Comparison of ENCODE assay signal across 12 cellular contexts in the genomic region with DNA sequence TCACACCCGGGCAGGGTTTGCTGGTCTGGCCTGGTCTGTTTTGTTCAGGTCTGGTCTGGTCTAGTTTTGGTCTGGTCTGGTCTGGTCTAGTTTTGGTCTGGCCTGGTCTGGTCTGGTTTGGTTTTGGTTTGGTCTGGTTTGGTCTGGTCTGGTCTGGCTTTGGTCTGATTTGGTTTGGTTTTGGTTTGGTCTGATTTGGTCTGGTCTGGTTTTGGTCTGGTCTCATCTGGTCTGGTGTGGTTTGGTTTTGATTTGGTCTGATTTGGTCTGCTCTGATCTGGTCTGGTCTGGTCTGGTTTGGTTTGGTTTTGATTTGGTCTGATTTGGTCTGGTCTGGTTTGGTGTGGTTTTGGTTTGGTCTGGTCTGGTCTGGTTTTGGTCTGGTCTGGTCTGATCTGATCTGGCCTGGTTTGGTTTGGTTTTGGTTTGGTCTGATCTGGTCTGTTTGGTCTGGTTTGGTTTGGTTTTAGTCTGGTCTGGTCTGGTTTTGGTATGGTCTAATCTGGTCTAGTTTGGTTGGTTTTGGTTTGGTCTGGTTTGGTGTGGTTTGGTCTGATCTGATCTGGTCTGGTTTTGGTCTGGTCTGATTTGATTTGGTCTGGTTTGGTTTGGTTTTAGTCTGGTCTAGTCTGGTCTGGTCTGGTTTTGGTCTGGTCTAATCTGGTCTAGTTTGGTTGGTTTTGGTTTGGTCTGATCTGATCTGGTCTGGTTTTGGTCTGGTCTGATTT. TPM values are rescaled to one million over a fixed set of nuclear protein-coding genes. Genes with fewer than 3 reads are reported as not detected.
A peak's percentile ranks its signal among the peaks of the same experiment; 100 is the strongest.
DNase-seq lines count a peak whose midpoint lies in the region; FAIRE-seq and TF ChIP-seq lines count a peak whose summit lies in the region.
"Had no signal": no experiment of that assay in that cellular context is flagged by ENCODE, and none has a peak within 500 bp of the region (broad histone marks: within the 10 kb centered on the region; RNA-seq: fewer than 3 reads in every experiment).

No MANE protein-coding gene starts in this region.

- no peak overlapping the region for H3K27ac ChIP-seq in neural progenitor cell
- no peak overlapping the region for H3K27ac ChIP-seq in SK-N-SH (ENCODE audit: low read depth in 2 of 2, low read length in 1 of 2)

- no peaks in the 10 kb centered on the region for H3K9me3 ChIP-seq in Caco-2
- H3K9me3 ChIP-seq in neural progenitor cell (ENCODE audit: low read depth), result no peaks in the 10 kb centered on the region
- H3K9me3 ChIP-seq in SK-N-SH, result no peaks in the 10 kb centered on the region

- H3F3A ChIP-seq in neural progenitor cell (ENCODE audit: low read depth) (peaks cover 6% of the 10 kb centered on the region), SK-N-SH (replicated peaks; ENCODE audit: insufficient read depth) (no peaks in the 10 kb centered on the region)

- no peak overlapping the region for H3K4me3 Mint-ChIP-seq in Caco-2 (ENCODE audit: unreplicated experiment)
- H3K4me3 Mint-ChIP-seq in IgD-negative memory B cell, result peak overlapping the region in 2 of 4 donors; percentile 15 to 91
- H3K4me3 Mint-ChIP-seq in neural progenitor cell, result no peak overlapping the region

- H4K20me1 ChIP-seq in neural progenitor cell (ENCODE audit: low read depth) (peaks cover 7% of the 10 kb centered on the region), SK-N-SH (ENCODE audit: insufficient read depth) (peaks cover 5% of the 10 kb centered on the region; the same call in 1 of the 2 replicates)

- DNase-seq in Caco-2 (no peak), bronchial epithelial cell (ENCODE audit: low read depth) (no peak), neural progenitor cell (ENCODE audit: low spot score) (no peak), SK-N-SH (no peak), SKM-1 treated with dmso at 0.1 percent for 144 hours (lab: John Stamatoyannopoulos, UW; ENCODE audit: unreplicated experiment) (no peak)
- no peak for DNase-seq in stimulated activated CD4-positive, alpha-beta T cell treated with anti-CD3 and anti-CD28 coated beads, Interleukin-1b, Interleukin-23, amount 100 ng/mL, for 48 hours
- DNase-seq: cortex of kidney, DMS153, left colon, MM.1S, NCI-H2171 treated with DMSO at 0.1 percent for 48 hours had no signal

- H3K36me3 ChIP-seq in Caco-2 (ENCODE audit: control insufficient read depth, insufficient read depth, low read length) (peaks cover 2% of the 10 kb centered on the region), bronchial epithelial cell (ENCODE audit: control insufficient read depth, insufficient read depth, low read length) (peaks cover 49% of the 10 kb centered on the region), neural progenitor cell (no peaks in the 10 kb centered on the region), SK-N-SH (replicated peaks in 1 of 2; ENCODE audit: control insufficient read depth in 1 of 2, insufficient read depth in 2 of 2, low read length in 1 of 2) (peaks cover 12 to 62% of the 10 kb centered on the region in 2 experiments)

- H3K27ac Mint-ChIP-seq in Caco-2 (ENCODE audit: unreplicated experiment) (peak overlapping the region; percentile 78), IgD-negative memory B cell (peak overlapping the region; percentile 6 to 97 (median 87)), neural progenitor cell (peak overlapping the region; percentile 89)

- H3K4me1 Mint-ChIP-seq in Caco-2 (ENCODE audit: low read depth, unreplicated experiment), result no peaks in the 10 kb centered on the region
- H3K4me1 Mint-ChIP-seq in IgD-negative memory B cell, result peaks cover 0 to 19% (median 14%) of the 10 kb centered on the region in 3 donors
- no peaks in the 10 kb centered on the region for H3K4me1 Mint-ChIP-seq in neural progenitor cell

- FAIRE-seq in bronchial epithelial cell (lab: Jason Lieb, UNC), result peak; percentile 98

- H3K36me3 Mint-ChIP-seq in Caco-2 (ENCODE audit: insufficient read depth, unreplicated experiment) (peaks cover 43% of the 10 kb centered on the region), IgD-negative memory B cell (peaks cover 12% of the 10 kb centered on the region), neural progenitor cell (peaks cover 17% of the 10 kb centered on the region)

- no peak for TF ChIP-seq EP300 in SK-N-SH (IDR thresholded peaks at IDR 0.05; ENCODE audit: borderline replicate concordance in 1 of 2, low read depth in 1 of 2, low read length in 1 of 2)

- H3K4me3 ChIP-seq in Caco-2 (ENCODE audit: low read depth, low read length), result no peak overlapping the region
- H3K4me3 ChIP-seq in bronchial epithelial cell (ENCODE audit: low read depth, low read length), result no peak overlapping the region
- no peak overlapping the region for H3K4me3 ChIP-seq in neural progenitor cell
- H3K4me3 ChIP-seq in SK-N-SH (ENCODE audit: low read depth in 2 of 2, low read length in 1 of 2), result no peak overlapping the region

- WGBS in SK-N-SH (ENCODE audit: low lambda C conversion rate), result 60% methylated on average over 1 of the region's 1 CpG

- POLR2A ChIA-PET in Caco-2 (lab: Charles Lee), result no interaction called here
- POLR2A ChIA-PET in SK-N-SH (lab: Yijun Ruan, JAX), result no interaction called here

- H3K27me3 ChIP-seq in Caco-2 (replicated peaks; ENCODE audit: control insufficient read depth, insufficient read depth, low read length) (no peaks in the 10 kb centered on the region), bronchial epithelial cell (ENCODE audit: control insufficient read depth, insufficient read depth, low read length) (no peaks in the 10 kb centered on the region), neural progenitor cell (no peaks in the 10 kb centered on the region), SK-N-SH (ENCODE audit: insufficient read depth) (no peaks in the 10 kb centered on the region)

- H3K4me2 ChIP-seq in neural progenitor cell (no peak overlapping the region), SK-N-SH (no peak overlapping the region)

- peaks cover 9% of the 10 kb centered on the region for H3K79me2 ChIP-seq in neural progenitor cell (ENCODE audit: low read depth)
- 0 out of 2 replicates have a peak, but pooled peaks cover 3% of the 10 kb centered on the region for H3K79me2 ChIP-seq in SK-N-SH (ENCODE audit: insufficient read depth)

- H3K9me2 ChIP-seq in SK-N-SH, result no peaks in the 10 kb centered on the region

- no peaks in the 10 kb centered on the region for H3K4me1 ChIP-seq in Caco-2
- H3K4me1 ChIP-seq in neural progenitor cell, result no peaks in the 10 kb centered on the region
- H3K4me1 ChIP-seq in SK-N-SH (ENCODE audit: control insufficient read depth in 1 of 2, insufficient read depth in 2 of 2, low read depth in 1 of 2, low read length in 1 of 2), result no peaks in the 10 kb centered on the region

- CTCF ChIA-PET in Caco-2 (lab: Charles Lee), result no interaction called here
- CTCF ChIA-PET in SK-N-SH (lab: Yijun Ruan, JAX), result interaction anchor here (0.5 kb wide), 1 partner anchor 485 kb away, joined by 3 read pairs; no protein-coding TSS in a partner anchor

- intact Hi-C loops in Caco-2 (cut with micrococcal nuclease; ENCODE audit: unreplicated experiment), result no loop called here

- H3K9ac ChIP-seq in neural progenitor cell (no peak overlapping the region), SK-N-SH (no peak overlapping the region)

- no TSS peak for BruUV-seq in Caco-2 (replicated peaks; lab: Mats Ljungman, UMichigan)

- TF ChIP-seq RAD21 in SK-N-SH (IDR thresholded peaks at IDR 0.05; ENCODE audit: low read length), result no peak

- no peak for TF ChIP-seq CTCF in Caco-2 (IDR thresholded peaks at IDR 0.05; ENCODE audit: insufficient read depth in 1 of 2, low read depth in 1 of 2, low read length in 1 of 2, severe bottlenecking in 1 of 2, unreplicated experiment in 1 of 2)
- TF ChIP-seq CTCF in bronchial epithelial cell (IDR thresholded peaks at IDR 0.05; ENCODE audit: insufficient read depth, low read length, severe bottlenecking), result no peak
- TF ChIP-seq CTCF in neural progenitor cell (IDR thresholded peaks at IDR 0.05), result no peak
- TF ChIP-seq CTCF in SK-N-SH (IDR thresholded peaks at IDR 0.05), result no peak

- H2AFZ ChIP-seq in neural progenitor cell (replicated peaks), result no peak overlapping the region
- no peak overlapping the region for H2AFZ ChIP-seq in SK-N-SH (ENCODE audit: low read depth)

- H3K9me3 Mint-ChIP-seq in Caco-2 (ENCODE audit: unreplicated experiment) (peaks cover 15% of the 10 kb centered on the region), IgD-negative memory B cell (peaks cover 0 to 6% (median 0%) of the 10 kb centered on the region in 3 donors), neural progenitor cell (no peaks in the 10 kb centered on the region)

- H3K27me3 Mint-ChIP-seq in Caco-2 (ENCODE audit: insufficient read depth, unreplicated experiment) (no peaks in the 10 kb centered on the region), IgD-negative memory B cell (no peaks in the 10 kb centered on the region), neural progenitor cell (ENCODE audit: insufficient read depth, low read depth) (peaks cover 2% of the 10 kb centered on the region)

TF ChIP-seq in SK-N-SH, 30 proteins besides CTCF, POLR2A, EP300 and RAD21 (continues in another document):
- TF ChIP-seq RFX5 (IDR thresholded peaks at IDR 0.05; ENCODE audit: low read length), result no peak
- no peak for TF ChIP-seq MXI1 (IDR thresholded peaks at IDR 0.05; ENCODE audit: low read depth, low read length)
- TF ChIP-seq EZH2phosphoT487 (IDR thresholded peaks at IDR 0.05; ENCODE audit: borderline replicate concordance, low read depth), result no peak
- no peak for TF ChIP-seq RXRA (IDR thresholded peaks at IDR 0.05; ENCODE audit: borderline replicate concordance, low read depth)

RNA-seq across cellular contexts. Expression of a gene that starts 14.4 kb away (rescaled TPM):
- total RNA-seq in Caco-2 (2022) (not detected in 2 replicates), bronchial epithelial cell (under 0.01 TPM in 1 of 2 replicates, not detected in the other), neural progenitor cell (ENCODE audit: low replicate concordance) (0.03 TPM in 1 of 2 replicates, not detected in the other)
- polyA plus RNA-seq in IgD-negative memory B cell (0.36 TPM), SK-N-SH (2012; rRNA removed) (not detected in 2 replicates)
- polyA plus RNA-seq in SK-N-SH (2012; cell fraction: cytosol; rRNA removed), result under 0.01 and 0.01 TPM in 2 replicates
- not detected in 2 replicates for polyA plus RNA-seq in SK-N-SH (2012; cell fraction: nucleus; rRNA removed)

RNA-seq across cellular contexts. Expression of a gene that starts 45.2 kb away (rescaled TPM):
- total RNA-seq in Caco-2 (2022), result 56.3 and 56.9 TPM in 2 replicates
- 11.8 TPM for polyA plus RNA-seq in IgD-negative memory B cell
- total RNA-seq in bronchial epithelial cell, result 18.4 and 28.8 TPM in 2 replicates
- total RNA-seq in neural progenitor cell (ENCODE audit: low replicate concordance), result 21.2 and 36.4 TPM in 2 replicates
- 29.7 and 31.2 TPM in 2 replicates for polyA plus RNA-seq in SK-N-SH (2012; rRNA removed)
- polyA plus RNA-seq in SK-N-SH (2012; cell fraction: cytosol; rRNA removed), result 11.8 and 17.1 TPM in 2 replicates
- 156 and 269 TPM in 2 replicates for polyA plus RNA-seq in SK-N-SH (2012; cell fraction: nucleus; rRNA removed)
